8 cellular contexts compared by ENCODE assay signal in genomic region chr7:73557108-73557396, GRCh38. TPM values are rescaled to one million over a fixed set of nuclear protein-coding genes. Genes with fewer than 3 reads are reported as not detected.
DNase-seq lines count a peak whose midpoint lies in the region; ATAC-seq and TF ChIP-seq lines count a peak whose summit lies in the region.

No MANE protein-coding gene starts in this region.

- peaks cover 10% of the 10 kb centered on the region for H3K36me3 Mint-ChIP-seq in T-helper 1 cell treated with Interleukin-12 subunit alpha and Interleukin-12 subunit beta and Interleukin-4 antibody, amounts not matched to agents 30 μg/mL and 1 μg/mL, for 36 hours (ENCODE audit: low read depth)

- under 1% methylated on average over 35 of the region's 36 CpGs for WGBS in prostate gland

- no peaks in the 10 kb centered on the region for H3K4me1 ChIP-seq in prostate gland (replicated peaks)

- peaks cover 23% of the 10 kb centered on the region for H3K4me1 Mint-ChIP-seq in T-helper 1 cell treated with Interleukin-12 subunit alpha and Interleukin-12 subunit beta and Interleukin-4 antibody, amounts not matched to agents 30 μg/mL and 1 μg/mL, for 36 hours (ENCODE audit: low read depth)

- DNase-seq in GM13977 (ENCODE audit: low spot score): peak; percentile 99
- peak; percentile 80 for DNase-seq in NCI-H146 treated with DMSO at 0.1 percent for 48 hours (lab: John Stamatoyannopoulos, UW; ENCODE audit: unreplicated experiment)
- peak; percentile 97 for DNase-seq in left ventricle myocardium superior
- peak; percentile 91 for DNase-seq in prostate gland (ENCODE audit: low spot score)
- peak; percentile 93 for DNase-seq in ureter (ENCODE audit: low spot score)

- no peaks in the 10 kb centered on the region for H3K27me3 ChIP-seq in prostate gland (replicated peaks; ENCODE audit: insufficient read depth)

- no peaks in the 10 kb centered on the region for H3K9me3 ChIP-seq in prostate gland

- in situ Hi-C loops in GM13977 (cut with MboI; ENCODE audit: low pct_unique_long_range_greater_than_20kb, low sequenced_read_pairs, unreplicated experiment): no loop called here

- no peak for TF ChIP-seq CTCF in GM13977 (IDR thresholded peaks at IDR 0.05; ENCODE audit: extremely low read depth, insufficient read depth, missing control alignments)
- peak in 1 of 4 experiments; percentile 13 for TF ChIP-seq CTCF in prostate gland (IDR thresholded peaks at IDR 0.05)

- intact Hi-C loops in left ventricle myocardium superior (cut with micrococcal nuclease) (no loop called here), prostate gland (cut with DNase I) (loop anchor here (1.0 to 2.0 kb wide), 2 partner anchors 22 to 35 kb away; partner anchors contain the start of genes BAZ1B and TBL2)

- H3K27ac ChIP-seq in angular gyrus (ENCODE audit: low read depth, low read length): peak overlapping the region; percentile 100
- peak overlapping the region; percentile 98 to 100 for H3K27ac ChIP-seq in prostate gland

- TF ChIP-seq POLR2A in prostate gland (IDR thresholded peaks at IDR 0.05): no peak

- peak overlapping the region; percentile 88 for H3K27ac Mint-ChIP-seq in T-helper 1 cell treated with Interleukin-12 subunit alpha and Interleukin-12 subunit beta and Interleukin-4 antibody, amounts not matched to agents 30 μg/mL and 1 μg/mL, for 36 hours

- H3K4me3 ChIP-seq in prostate gland: peak overlapping the region; percentile 92 to 97

- H3K27me3 Mint-ChIP-seq in T-helper 1 cell treated with Interleukin-12 subunit alpha and Interleukin-12 subunit beta and Interleukin-4 antibody, amounts not matched to agents 30 μg/mL and 1 μg/mL, for 36 hours (ENCODE audit: low read depth): no peaks in the 10 kb centered on the region

- H3K4me3 Mint-ChIP-seq in T-helper 1 cell treated with Interleukin-12 subunit alpha and Interleukin-12 subunit beta and Interleukin-4 antibody, amounts not matched to agents 30 μg/mL and 1 μg/mL, for 36 hours: peak overlapping the region; percentile 89

- no peaks in the 10 kb centered on the region for H3K9me3 Mint-ChIP-seq in T-helper 1 cell treated with Interleukin-12 subunit alpha and Interleukin-12 subunit beta and Interleukin-4 antibody, amounts not matched to agents 30 μg/mL and 1 μg/mL, for 36 hours

- ATAC-seq in HG02884 (IDR thresholded peaks at IDR 0.05; ENCODE audit: unreplicated experiment): peak; percentile 75
- ATAC-seq in left ventricle myocardium superior: peak; percentile 96

- H3K36me3 ChIP-seq in prostate gland: no peaks in the 10 kb centered on the region

RNA-seq across cellular contexts. Expression of gene BCL7B, which starts 0.4 kb away (rescaled TPM):
- total RNA-seq in left ventricle myocardium superior (80.7 TPM), prostate gland (100 to 1,000 TPM in 1 of 2 donors, 10 to 100 TPM in 1; 78.7 to 105 TPM), ureter (49.6 TPM)

RNA-seq across cellular contexts. Expression of gene TBL2, which starts 21.3 kb away (rescaled TPM):
- 7.8 TPM for total RNA-seq in left ventricle myocardium superior
- 100 to 1,000 TPM in 1 of 2 donors, 10 to 100 TPM in 1; 73.5 to 112 TPM for total RNA-seq in prostate gland
- 33.0 TPM for total RNA-seq in ureter

RNA-seq across cellular contexts. Expression of gene BAZ1B, which starts 35.0 kb away (rescaled TPM):
- 44.6 TPM for total RNA-seq in left ventricle myocardium superior
- total RNA-seq in prostate gland: 10 to 100 TPM; 43.4 to 56.4 TPM
- 65.0 TPM for total RNA-seq in ureter

Comparison
In these comparisons a context has a peak if more than half of its experiments do, and no peak if none do; other contexts are left out.
1. Peak in every context shown above with its lines: DNase-seq, ATAC-seq, H3K4me3 ChIP-seq and H3K27ac ChIP-seq.